ENCODE assay signal across 8 cellular contexts in the genomic region with DNA sequence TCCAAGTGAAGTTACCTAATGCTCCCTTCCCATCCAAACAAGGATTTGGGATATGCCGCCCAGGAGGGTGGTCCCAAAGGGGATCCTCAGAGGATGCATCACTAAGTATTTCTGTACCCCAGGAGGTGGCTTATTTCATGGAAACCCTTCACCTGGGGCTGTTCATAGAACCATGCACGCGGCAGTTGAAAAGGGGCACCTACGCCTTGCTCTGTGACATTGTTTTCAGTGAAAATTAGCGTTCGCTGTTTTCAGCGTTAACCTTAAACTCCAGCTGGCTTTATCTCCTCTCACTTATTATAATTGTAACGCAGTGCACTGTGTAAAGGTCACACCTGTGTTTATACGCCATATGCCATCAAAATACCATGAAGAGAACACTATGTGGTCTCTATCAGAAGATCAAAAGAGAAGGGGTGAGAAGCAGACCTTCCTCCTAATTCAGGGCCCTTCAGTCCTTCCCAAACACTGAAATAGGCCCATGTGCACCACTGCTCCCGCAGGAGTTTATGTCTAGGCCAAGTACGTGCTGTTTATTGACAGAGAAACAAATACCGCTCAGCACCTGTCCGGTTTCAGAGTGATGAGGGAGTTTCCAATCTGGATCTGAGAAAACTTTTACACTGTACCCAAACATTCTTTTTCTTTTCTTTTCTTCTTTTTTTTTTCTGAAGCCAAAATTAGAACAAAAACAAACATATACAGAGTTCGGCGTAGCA.
DNase-seq lines count a peak whose midpoint lies in the region; ATAC-seq and TF ChIP-seq lines count a peak whose summit lies in the region.

No MANE protein-coding gene starts in this region.

- H3K27ac Mint-ChIP-seq in activated T-cell treated with anti-CD3 and anti-CD28 coated beads, Interleukin-2, amount 50 U/mL, for 24 hours = peak overlapping the region; percentile 100
- peak overlapping the region; percentile 98 for H3K27ac Mint-ChIP-seq in stimulated activated naive B cell treated with anti-CD40 and anti-IgM and Interleukin-4, amounts not matched to agents 10 μg/mL and 1 μg/mL and 100 μg/mL, for 72 hours

- H3K4me3 Mint-ChIP-seq in activated T-cell treated with anti-CD3 and anti-CD28 coated beads, Interleukin-2, amount 50 U/mL, for 24 hours = peak overlapping the region; percentile 75
- H3K4me3 Mint-ChIP-seq in stimulated activated naive B cell treated with anti-CD40 and anti-IgM and Interleukin-4, amounts not matched to agents 10 μg/mL and 1 μg/mL and 100 μg/mL, for 72 hours = peak overlapping the region; percentile 76 to 79

- in situ Hi-C loops in GM13977 (cut with MboI; ENCODE audit: low pct_unique_long_range_greater_than_20kb, low sequenced_read_pairs, unreplicated experiment) = loop anchor here (10.0 kb wide), 1 partner anchor 157 kb away; a partner anchor contains a TSS

- H3K9me3 Mint-ChIP-seq in activated T-cell treated with anti-CD3 and anti-CD28 coated beads, Interleukin-2, amount 50 U/mL, for 24 hours = peaks cover 8% of the 10 kb centered on the region
- H3K9me3 Mint-ChIP-seq in stimulated activated naive B cell treated with anti-CD40 and anti-IgM and Interleukin-4, amounts not matched to agents 10 μg/mL and 1 μg/mL and 100 μg/mL, for 72 hours = peaks cover 0 to 4% of the 10 kb centered on the region in 2 donors

- no peaks in the 10 kb centered on the region for H3K27me3 Mint-ChIP-seq in activated T-cell treated with anti-CD3 and anti-CD28 coated beads, Interleukin-2, amount 50 U/mL, for 24 hours
- H3K27me3 Mint-ChIP-seq in stimulated activated naive B cell treated with anti-CD40 and anti-IgM and Interleukin-4, amounts not matched to agents 10 μg/mL and 1 μg/mL and 100 μg/mL, for 72 hours = no peaks in the 10 kb centered on the region

- peaks cover 28% of the 10 kb centered on the region for H3K36me3 Mint-ChIP-seq in activated T-cell treated with anti-CD3 and anti-CD28 coated beads, Interleukin-2, amount 50 U/mL, for 24 hours (ENCODE audit: low read depth)
- H3K36me3 Mint-ChIP-seq in stimulated activated naive B cell treated with anti-CD40 and anti-IgM and Interleukin-4, amounts not matched to agents 10 μg/mL and 1 μg/mL and 100 μg/mL, for 72 hours = peaks cover 27 to 53% of the 10 kb centered on the region in 2 donors

- TF ChIP-seq CTCF in GM13977 (IDR thresholded peaks at IDR 0.05; ENCODE audit: extremely low read depth, insufficient read depth, missing control alignments) = no peak

- DNase-seq in NCI-H1092 treated with DMSO at 0.1 percent for 48 hours (lab: John Stamatoyannopoulos, UW) (peak; percentile 29), NCI-H1092 (lab: John Stamatoyannopoulos, UW) (no peak), NCI-H2029 (lab: John Stamatoyannopoulos, UW) (no peak), GM13977 (ENCODE audit: low spot score) (no peak)
- DNase-seq in activated T-cell treated with anti-CD3 and anti-CD28 coated beads, Interleukin-2, amount 50 U/mL, for 24 hours = peak; percentile 52
- DNase-seq in stimulated activated naive B cell treated with anti-CD40 and anti-IgM and Interleukin-4, amounts not matched to agents 10 μg/mL and 1 μg/mL and 100 μg/mL, for 72 hours = no peak

- H3K4me1 Mint-ChIP-seq in activated T-cell treated with anti-CD3 and anti-CD28 coated beads, Interleukin-2, amount 50 U/mL, for 24 hours (ENCODE audit: low read depth) = peaks cover 100% of the 10 kb centered on the region
- H3K4me1 Mint-ChIP-seq in stimulated activated naive B cell treated with anti-CD40 and anti-IgM and Interleukin-4, amounts not matched to agents 10 μg/mL and 1 μg/mL and 100 μg/mL, for 72 hours = peaks cover 77 to 98% of the 10 kb centered on the region in 2 donors

- ATAC-seq in HG03135 (IDR thresholded peaks at IDR 0.05; ENCODE audit: unreplicated experiment) (peak; percentile 17), GM21360 (IDR thresholded peaks at IDR 0.05; ENCODE audit: unreplicated experiment) (no peak)
- peak in 1 of 2 donors; percentile 23 for ATAC-seq in stimulated activated naive B cell treated with anti-CD40 and anti-IgM and Interleukin-4, amounts not matched to agents 10 μg/mL and 1 μg/mL and 100 μg/mL, for 72 hours (replicated peaks)

Comparison
In these comparisons a context has a peak if more than half of its experiments do, and no peak if none do; other contexts are left out.
1. DNase-seq: peak in NCI-H1092 treated with DMSO at 0.1 percent for 48 hours (single experiment) and activated T-cell treated with anti-CD3 and anti-CD28 coated beads, Interleukin-2, amount 50 U/mL, for 24 hours (single experiment); none in NCI-H1092 (single experiment), stimulated activated naive B cell treated with anti-CD40 and anti-IgM and Interleukin-4, amounts not matched to agents 10 μg/mL and 1 μg/mL and 100 μg/mL, for 72 hours (single experiment), NCI-H2029 (single experiment) and GM13977 (single experiment).